ENCODE assay signal across 7 cellular contexts in genomic region chr3:195458188-195458800, GRCh38. TPM values are rescaled to one million over a fixed set of nuclear protein-coding genes. Genes with fewer than 3 reads are reported as not detected.
A peak's percentile ranks its signal among the peaks of the same experiment; 100 is the strongest.
DNase-seq lines count a peak whose midpoint lies in the region; ATAC-seq and TF ChIP-seq lines count a peak whose summit lies in the region.

No MANE protein-coding gene starts in this region.

- H3K4me1 Mint-ChIP-seq in activated T-helper 17 cell treated with anti-CD3 and anti-CD28 coated beads, Interleukin-2, amount 50 U/mL, for 72 hours: peaks cover 10% of the 10 kb centered on the region

- intact Hi-C loops in uterus (cut with DNase I; ENCODE audit: low total_unique reads): no loop called here

- no peak overlapping the region for H2AFZ ChIP-seq in parathyroid adenoma

- TF ChIP-seq EP300 in suprapubic skin (IDR thresholded peaks at IDR 0.05): no peak

- no peaks in the 10 kb centered on the region for H3K27me3 Mint-ChIP-seq in activated T-helper 17 cell treated with anti-CD3 and anti-CD28 coated beads, Interleukin-2, amount 50 U/mL, for 72 hours

- no peak overlapping the region for H3K27ac ChIP-seq in parathyroid adenoma
- H3K27ac ChIP-seq in suprapubic skin: no peak overlapping the region
- no peak overlapping the region for H3K27ac ChIP-seq in uterus

- H3K4me3 ChIP-seq in parathyroid adenoma (ENCODE audit: low read depth, low read length) (no peak overlapping the region), suprapubic skin (no peak overlapping the region), uterus (no peak overlapping the region)

- DNase-seq in suprapubic skin (ENCODE audit: low spot score in 2 of 2) (no peak), uterus (no peak)
- no peak for DNase-seq in stimulated activated naive CD4-positive, alpha-beta T cell treated with Interleukin-2 at 50 U/mL for 16 hours (lab: John Stamatoyannopoulos, UW)

- H3K9me3 Mint-ChIP-seq in activated T-helper 17 cell treated with anti-CD3 and anti-CD28 coated beads, Interleukin-2, amount 50 U/mL, for 72 hours: peaks cover 4% of the 10 kb centered on the region

- H3K4me1 ChIP-seq in parathyroid adenoma: no peaks in the 10 kb centered on the region
- H3K4me1 ChIP-seq in suprapubic skin: peaks cover 7% of the 10 kb centered on the region
- no peaks in the 10 kb centered on the region for H3K4me1 ChIP-seq in uterus

- H3K4me2 ChIP-seq in parathyroid adenoma (ENCODE audit: low read length): peak overlapping the region; percentile 19

- TF ChIP-seq CTCF in parathyroid adenoma (IDR thresholded peaks at IDR 0.05) (no peak), suprapubic skin (IDR thresholded peaks at IDR 0.05) (no peak), uterus (IDR thresholded peaks at IDR 0.05) (no peak)

- 62% methylated on average over 6 of the region's 6 CpGs for WGBS in suprapubic skin

- no peaks in the 10 kb centered on the region for H3K36me3 Mint-ChIP-seq in activated T-helper 17 cell treated with anti-CD3 and anti-CD28 coated beads, Interleukin-2, amount 50 U/mL, for 72 hours (ENCODE audit: low read depth)

- H3K79me2 ChIP-seq in parathyroid adenoma: no peaks in the 10 kb centered on the region

- H3K36me3 ChIP-seq in parathyroid adenoma (ENCODE audit: control insufficient read depth, insufficient read depth, low read length) (no peaks in the 10 kb centered on the region), suprapubic skin (no peaks in the 10 kb centered on the region), uterus (no peaks in the 10 kb centered on the region)

- ATAC-seq in GM19351 (IDR thresholded peaks at IDR 0.05; ENCODE audit: unreplicated experiment) (peak; percentile 71), HG03460 (IDR thresholded peaks at IDR 0.05; ENCODE audit: unreplicated experiment) (peak; percentile 88)
- ATAC-seq in activated T-helper 17 cell treated with anti-CD3 and anti-CD28 coated beads, Interleukin-2, amount 50 U/mL, for 72 hours (replicated peaks): peak; percentile 95

- TF ChIP-seq POLR2A in suprapubic skin (IDR thresholded peaks at IDR 0.05) (no peak), uterus (IDR thresholded peaks at IDR 0.05) (no peak)

- H3K9me3 ChIP-seq in parathyroid adenoma (ENCODE audit: control insufficient read depth, low read length) (no peaks in the 10 kb centered on the region), suprapubic skin (no peaks in the 10 kb centered on the region), uterus (no peaks in the 10 kb centered on the region)

- H3K27me3 ChIP-seq in parathyroid adenoma (ENCODE audit: control insufficient read depth, insufficient read depth, low read length): no peaks in the 10 kb centered on the region
- H3K27me3 ChIP-seq in suprapubic skin: no peaks in the 10 kb centered on the region
- no peaks in the 10 kb centered on the region for H3K27me3 ChIP-seq in uterus

- no peak overlapping the region for H3K9ac ChIP-seq in parathyroid adenoma

- H3K27ac Mint-ChIP-seq in activated T-helper 17 cell treated with anti-CD3 and anti-CD28 coated beads, Interleukin-2, amount 50 U/mL, for 72 hours: peak overlapping the region; percentile 75

- H3K4me3 Mint-ChIP-seq in activated T-helper 17 cell treated with anti-CD3 and anti-CD28 coated beads, Interleukin-2, amount 50 U/mL, for 72 hours: peak overlapping the region; percentile 39

RNA-seq across cellular contexts. Expression of gene ACAP2, which starts 15.5 kb away (rescaled TPM):
- 10 to 100 TPM; 58.0 to 74.0 TPM for total RNA-seq in activated T-helper 17 cell treated with anti-CD3 and anti-CD28 coated beads, Interleukin-2, amount 50 U/mL, for 72 hours
- total RNA-seq in suprapubic skin: 10 to 100 TPM; 41.9 to 53.2 (median 48.0) TPM
- 100 to 1,000 TPM in 1 of 4 donors, 10 to 100 TPM in 3; 40.3 to 140 (median 68.6) TPM for total RNA-seq in uterus
